Comparison of ENCODE assay signal across 8 cellular contexts in genomic region chr20:36093804-36094145, GRCh38.
DNase-seq lines count a peak whose midpoint lies in the region; TF ChIP-seq lines count a peak whose summit lies in the region.

No MANE protein-coding gene starts in this region.

- H3K9me3 ChIP-seq in CD8-positive, alpha-beta memory T cell (ENCODE audit: low read length): no peaks in the 10 kb centered on the region
- H3K9me3 ChIP-seq in esophagus muscularis mucosa (no peaks in the 10 kb centered on the region), trophoblast cell (ENCODE audit: insufficient read depth, low read depth, low read length) (peaks cover 2% of the 10 kb centered on the region)

- H3K18ac ChIP-seq in trophoblast cell (ENCODE audit: low read length): no peak overlapping the region

- H3K4me2 ChIP-seq in trophoblast cell (ENCODE audit: low read length): peak overlapping the region; percentile 80

- TF ChIP-seq EP300 in esophagus muscularis mucosa (IDR thresholded peaks at IDR 0.05): no peak

- peaks cover 11 to 19% (median 11%) of the 10 kb centered on the region in 3 donors for H3K4me1 Mint-ChIP-seq in CD8-positive, alpha-beta memory T cell

- H2BK120ac ChIP-seq in trophoblast cell (ENCODE audit: insufficient read depth, low read length, poor library complexity): no peak overlapping the region

- H2BK12ac ChIP-seq in trophoblast cell (ENCODE audit: low read length): no peak overlapping the region

- no CpG with 5 or more reads among the region's 2 CpGs for WGBS in esophagus muscularis mucosa
- WGBS in trophoblast cell (ENCODE audit: extremely low coverage, insufficient coverage, insufficient read length): no CpG with 5 or more reads among the region's 2 CpGs

- DNase-seq in CD8-positive, alpha-beta memory T cell: no peak
- DNase-seq in RWPE1 (ENCODE audit: low spot score) (no peak), esophagus muscularis mucosa (ENCODE audit: extremely low spot score) (no peak), trophoblast cell (no peak), NCI-H510A (lab: John Stamatoyannopoulos, UW) (no peak), ecto neural progenitor cell (ENCODE audit: low spot score) (no peak), iPS-NIHi7 (ENCODE audit: extremely low spot score) (no peak)
- DNase-seq in stimulated activated CD4-positive, alpha-beta T cell treated with anti-CD3 and anti-CD28 coated beads, Interleukin-1b, Interleukin-23, amount 100 ng/mL, for 48 hours: no peak

- peaks cover 14% of the 10 kb centered on the region for H3K27me3 ChIP-seq in CD8-positive, alpha-beta memory T cell (ENCODE audit: insufficient read depth, low read length, poor library complexity, severe bottlenecking)
- H3K27me3 ChIP-seq in esophagus muscularis mucosa (peaks cover 0 to 54% (median 8%) of the 10 kb centered on the region in 4 donors), trophoblast cell (ENCODE audit: insufficient read depth, low read length) (peaks cover 8% of the 10 kb centered on the region)

- TF ChIP-seq CTCF in RWPE1 (conservative IDR thresholded peaks at IDR 0.05; ENCODE audit: low read depth) (no peak), esophagus muscularis mucosa (IDR thresholded peaks at IDR 0.05) (no peak)

- no peak overlapping the region for H4K8ac ChIP-seq in trophoblast cell (ENCODE audit: low read depth, low read length)

- H3K9ac ChIP-seq in trophoblast cell (ENCODE audit: low read length): no peak overlapping the region

- peaks cover 8% of the 10 kb centered on the region for H3K79me2 ChIP-seq in trophoblast cell (ENCODE audit: control insufficient read depth, insufficient read depth, low read length, poor library complexity)

- peaks cover 0 to 3% (median 2%) of the 10 kb centered on the region in 3 donors for H3K36me3 Mint-ChIP-seq in CD8-positive, alpha-beta memory T cell

- H2AFZ ChIP-seq in trophoblast cell (ENCODE audit: insufficient read depth, low read length, poor library complexity): no peak overlapping the region

- H3K27ac Mint-ChIP-seq in CD8-positive, alpha-beta memory T cell: no peak overlapping the region

- H3K9me3 Mint-ChIP-seq in CD8-positive, alpha-beta memory T cell: no peaks in the 10 kb centered on the region

- H3K27ac ChIP-seq in CD8-positive, alpha-beta memory T cell (ENCODE audit: low read depth, low read length): no peak overlapping the region
- H3K27ac ChIP-seq in RWPE1 (peak overlapping the region; percentile 84), esophagus muscularis mucosa (replicated peaks in 1 of 4) (peak overlapping the region; percentile 23 to 59 (median 44)), trophoblast cell (ENCODE audit: low read depth, low read length) (no peak overlapping the region)

- no peak overlapping the region for H2BK5ac ChIP-seq in trophoblast cell (ENCODE audit: low read depth, low read length, poor library complexity)

- POLR2A ChIA-PET in CD8-positive, alpha-beta memory T cell (lab: Charles Lee): no interaction called here
- POLR2A ChIA-PET in RWPE1 (lab: Yijun Ruan, JAX; ENCODE audit: low non-redundant PET): no interaction called here

- peaks cover 30 to 44% of the 10 kb centered on the region in 2 donors for H3K27me3 Mint-ChIP-seq in CD8-positive, alpha-beta memory T cell

- H3K4me1 ChIP-seq in CD8-positive, alpha-beta memory T cell (ENCODE audit: insufficient read depth, low read length): peaks cover 14% of the 10 kb centered on the region
- H3K4me1 ChIP-seq in esophagus muscularis mucosa (peaks cover 15 to 48% (median 41%) of the 10 kb centered on the region in 4 donors), trophoblast cell (ENCODE audit: control insufficient read depth in 1 of 2, insufficient read depth in 2 of 2, low read length in 2 of 2) (peaks cover 14 to 22% of the 10 kb centered on the region in 2 experiments)

- H4K91ac ChIP-seq in trophoblast cell (ENCODE audit: low read depth, low read length): no peak overlapping the region

- no peak overlapping the region for H4K12ac ChIP-seq in trophoblast cell (ENCODE audit: low read depth, low read length)

- no peak for TF ChIP-seq POLR2A in esophagus muscularis mucosa (IDR thresholded peaks at IDR 0.05; ENCODE audit: low read depth)

- peak overlapping the region; percentile 5 to 94 (median 86) for H3K4me3 Mint-ChIP-seq in CD8-positive, alpha-beta memory T cell

- CTCF ChIA-PET in CD8-positive, alpha-beta memory T cell (lab: Charles Lee): interaction anchor here (1.3 kb wide), 1 partner anchor 101 kb away, joined by 5 read pairs; no protein-coding TSS in a partner anchor
- CTCF ChIA-PET in RWPE1 (lab: Yijun Ruan, JAX): interaction anchor here (0.6 to 1.0 kb wide), 4 partner anchors 8 to 101 kb away, joined by 3 to 4 read pairs (median 4); no protein-coding TSS in a partner anchor

- H3K36me3 ChIP-seq in CD8-positive, alpha-beta memory T cell (ENCODE audit: insufficient read depth, low read length): no peaks in the 10 kb centered on the region
- H3K36me3 ChIP-seq in esophagus muscularis mucosa: no peaks in the 10 kb centered on the region
- no peaks in the 10 kb centered on the region for H3K36me3 ChIP-seq in trophoblast cell (ENCODE audit: control insufficient read depth in 1 of 2, insufficient read depth in 2 of 2, low read length in 2 of 2)

- H3K4me3 ChIP-seq in CD8-positive, alpha-beta memory T cell (ENCODE audit: low read length): no peak overlapping the region
- H3K4me3 ChIP-seq in esophagus muscularis mucosa: peak overlapping the region; percentile 63 to 73 (median 68)
- H3K4me3 ChIP-seq in trophoblast cell (ENCODE audit: low read depth, low read length): peak overlapping the region; percentile 75

- H3K23ac ChIP-seq in trophoblast cell (ENCODE audit: low read length): no peak overlapping the region

- no peak overlapping the region for H2AK5ac ChIP-seq in trophoblast cell (ENCODE audit: low read length)

- intact Hi-C loops in esophagus muscularis mucosa (cut with DNase I): no loop called here

- no peak overlapping the region for H3K14ac ChIP-seq in trophoblast cell (ENCODE audit: low read length)

- H3K79me1 ChIP-seq in trophoblast cell (ENCODE audit: low read length): peaks cover 10% of the 10 kb centered on the region

- H3K4ac ChIP-seq in trophoblast cell (ENCODE audit: low read depth, low read length): no peak overlapping the region

Comparison
In these comparisons a context has a peak if more than half of its experiments do, and no peak if none do; other contexts are left out.
1. H3K27ac ChIP-seq: peak in RWPE1 (single experiment) and esophagus muscularis mucosa (4 of 4); none in CD8-positive, alpha-beta memory T cell (single experiment) and trophoblast cell (single experiment).